In genomic region chr1:32220746-32221580, GRCh38 we compare ENCODE assay signal across 8 cellular contexts. TPM values are rescaled to one million over a fixed set of nuclear protein-coding genes. Genes with fewer than 3 reads are reported as not detected.
DNase-seq lines count a peak whose midpoint lies in the region; ATAC-seq and TF ChIP-seq lines count a peak whose summit lies in the region.

No MANE protein-coding gene starts in this region.

- POLR2A ChIA-PET in CD4-positive, alpha-beta T cell (lab: Charles Lee), result interaction anchor here (0.7 to 2.8 kb wide), 5 partner anchors 20 to 174 kb away, joined by 3 to 9 read pairs (median 4); partner anchors contain the start of gene BSDC1

- H3K9ac ChIP-seq in neural cell (ENCODE audit: low read length), result peak overlapping the region; percentile 89

- peaks cover 44% of the 10 kb centered on the region for H3K4me1 Mint-ChIP-seq in CD4-positive, alpha-beta T cell (ENCODE audit: low read depth)

- no peak for TF ChIP-seq EP300 in neural cell (conservative IDR thresholded peaks at IDR 0.05; ENCODE audit: poor library complexity, severe bottlenecking)

- peaks cover 22% of the 10 kb centered on the region for H3K79me2 ChIP-seq in neural cell (replicated peaks; ENCODE audit: insufficient read depth, low read length)

- peaks cover 61% of the 10 kb centered on the region for H3K36me3 Mint-ChIP-seq in CD4-positive, alpha-beta T cell (ENCODE audit: low read depth)

- H3K36me3 ChIP-seq in MG63, result peaks cover 54% of the 10 kb centered on the region
- H3K36me3 ChIP-seq in ectodermal cell (ENCODE audit: control insufficient read depth, insufficient read depth, low read length), result no peaks in the 10 kb centered on the region
- peaks cover 5% of the 10 kb centered on the region for H3K36me3 ChIP-seq in neural cell (ENCODE audit: insufficient read depth, low read length)

- H3F3A ChIP-seq in neural cell (ENCODE audit: insufficient read depth, low read length, poor library complexity, severe bottlenecking), result no peaks in the 10 kb centered on the region

- H3K4me3 ChIP-seq in MG63, result peak overlapping the region; percentile 98
- peak overlapping the region; percentile 83 for H3K4me3 ChIP-seq in ectodermal cell (ENCODE audit: insufficient read depth, low read depth, low read length)
- peak overlapping the region; percentile 80 for H3K4me3 ChIP-seq in neural cell (ENCODE audit: low read length)

- H3K9me3 Mint-ChIP-seq in CD4-positive, alpha-beta T cell, result no peaks in the 10 kb centered on the region

- H3K4me1 ChIP-seq in ectodermal cell (ENCODE audit: control insufficient read depth, insufficient read depth, low read length), result peaks cover 8% of the 10 kb centered on the region

- no peaks in the 10 kb centered on the region for H3K27me3 Mint-ChIP-seq in CD4-positive, alpha-beta T cell

- no peaks in the 10 kb centered on the region for H3K27me3 ChIP-seq in CD4-positive, alpha-beta T cell (ENCODE audit: control insufficient read depth, insufficient read depth, low read length)
- no peaks in the 10 kb centered on the region for H3K27me3 ChIP-seq in MG63
- H3K27me3 ChIP-seq in ectodermal cell (ENCODE audit: control insufficient read depth, insufficient read depth, low read length, poor library complexity, severe bottlenecking), result no peaks in the 10 kb centered on the region
- no peaks in the 10 kb centered on the region for H3K27me3 ChIP-seq in neural cell (ENCODE audit: insufficient read depth, low read depth, low read length)

- H3K27ac ChIP-seq in CD4-positive, alpha-beta T cell (ENCODE audit: low read depth, low read length), result no peak overlapping the region
- H3K27ac ChIP-seq in ectodermal cell (ENCODE audit: insufficient read depth, low read depth, low read length, poor library complexity, severe bottlenecking), result no peak overlapping the region
- H3K27ac ChIP-seq in neural cell (ENCODE audit: low read length), result peak overlapping the region; percentile 89

- peak overlapping the region; percentile 99 for H3K27ac Mint-ChIP-seq in CD4-positive, alpha-beta T cell

- no peak for TF ChIP-seq CTCF in CD4-positive, alpha-beta T cell (IDR thresholded peaks at IDR 0.05)
- no peak for TF ChIP-seq CTCF in neural cell (IDR thresholded peaks at IDR 0.05; ENCODE audit: poor library complexity, severe bottlenecking)

- WGBS in ectodermal cell, 2 experiments, result 93% methylated on average over 4 of the region's 4 CpGs

- no peak for TF ChIP-seq RAD21 in neural cell (conservative IDR thresholded peaks at IDR 0.05)

- H2AFZ ChIP-seq in neural cell (ENCODE audit: low read depth, low read length), result no peak overlapping the region

- intact Hi-C loops in CD4-positive, alpha-beta T cell (cut with DNase I, micrococcal nuclease), result loop anchor here in 1 of 2 experiments (2.0 to 10.0 kb wide), 2 partner anchors 40 to 54 kb away; no protein-coding TSS in a partner anchor

- DNase-seq in CD4-positive, alpha-beta T cell, result no peak
- DNase-seq in MG63 (no peak), Kasumi-1 (lab: John Stamatoyannopoulos, UW) (no peak), GM19238 (ENCODE audit: insufficient read length, low spot score) (no peak)
- DNase-seq in stimulated activated naive CD4-positive, alpha-beta T cell treated with Interleukin-2 at 50 U/mL for 16 hours (lab: John Stamatoyannopoulos, UW), result no peak

- peak overlapping the region; percentile 93 for H3K4me2 ChIP-seq in neural cell (ENCODE audit: low read length)

- CTCF ChIA-PET in CD4-positive, alpha-beta T cell (lab: Charles Lee), result interaction anchor here (1.3 kb wide), 1 partner anchor 69 kb away, joined by 3 read pairs; no protein-coding TSS in a partner anchor

- no peaks in the 10 kb centered on the region for H4K20me1 ChIP-seq in neural cell (ENCODE audit: insufficient read depth)

- ATAC-seq in CD4-positive, alpha-beta T cell (ENCODE audit: poor library complexity), result no peak
- no peak for ATAC-seq in HG02610 (IDR thresholded peaks at IDR 0.05; ENCODE audit: unreplicated experiment)

- H3K9me3 ChIP-seq in CD4-positive, alpha-beta T cell (ENCODE audit: control insufficient read depth, low read length), result no peaks in the 10 kb centered on the region
- H3K9me3 ChIP-seq in MG63, result no peaks in the 10 kb centered on the region
- H3K9me3 ChIP-seq in ectodermal cell (ENCODE audit: control insufficient read depth, low read length), result no peaks in the 10 kb centered on the region
- H3K9me3 ChIP-seq in neural cell (ENCODE audit: low read length), result no peaks in the 10 kb centered on the region

- H3K4me3 Mint-ChIP-seq in CD4-positive, alpha-beta T cell, result peak overlapping the region; percentile 99

- no peaks in the 10 kb centered on the region for H3K9me2 ChIP-seq in neural cell (ENCODE audit: insufficient read depth, low read length)

TF ChIP-seq in neural cell, 6 proteins besides CTCF, POLR2A, EP300 and RAD21:
- TF ChIP-seq EZH2 (IDR thresholded peaks at IDR 0.05; ENCODE audit: borderline replicate concordance, insufficient read depth, low read length, poor library complexity, severe bottlenecking), result no peak
- TF ChIP-seq MXI1 (conservative IDR thresholded peaks at IDR 0.05; ENCODE audit: poor library complexity, severe bottlenecking), result no peak
- TF ChIP-seq SMC3 (conservative IDR thresholded peaks at IDR 0.05; ENCODE audit: poor library complexity), result no peak
- TF ChIP-seq TAF1 (IDR thresholded peaks at IDR 0.05; ENCODE audit: low read depth), result no peak
- TF ChIP-seq, protein P1, sequence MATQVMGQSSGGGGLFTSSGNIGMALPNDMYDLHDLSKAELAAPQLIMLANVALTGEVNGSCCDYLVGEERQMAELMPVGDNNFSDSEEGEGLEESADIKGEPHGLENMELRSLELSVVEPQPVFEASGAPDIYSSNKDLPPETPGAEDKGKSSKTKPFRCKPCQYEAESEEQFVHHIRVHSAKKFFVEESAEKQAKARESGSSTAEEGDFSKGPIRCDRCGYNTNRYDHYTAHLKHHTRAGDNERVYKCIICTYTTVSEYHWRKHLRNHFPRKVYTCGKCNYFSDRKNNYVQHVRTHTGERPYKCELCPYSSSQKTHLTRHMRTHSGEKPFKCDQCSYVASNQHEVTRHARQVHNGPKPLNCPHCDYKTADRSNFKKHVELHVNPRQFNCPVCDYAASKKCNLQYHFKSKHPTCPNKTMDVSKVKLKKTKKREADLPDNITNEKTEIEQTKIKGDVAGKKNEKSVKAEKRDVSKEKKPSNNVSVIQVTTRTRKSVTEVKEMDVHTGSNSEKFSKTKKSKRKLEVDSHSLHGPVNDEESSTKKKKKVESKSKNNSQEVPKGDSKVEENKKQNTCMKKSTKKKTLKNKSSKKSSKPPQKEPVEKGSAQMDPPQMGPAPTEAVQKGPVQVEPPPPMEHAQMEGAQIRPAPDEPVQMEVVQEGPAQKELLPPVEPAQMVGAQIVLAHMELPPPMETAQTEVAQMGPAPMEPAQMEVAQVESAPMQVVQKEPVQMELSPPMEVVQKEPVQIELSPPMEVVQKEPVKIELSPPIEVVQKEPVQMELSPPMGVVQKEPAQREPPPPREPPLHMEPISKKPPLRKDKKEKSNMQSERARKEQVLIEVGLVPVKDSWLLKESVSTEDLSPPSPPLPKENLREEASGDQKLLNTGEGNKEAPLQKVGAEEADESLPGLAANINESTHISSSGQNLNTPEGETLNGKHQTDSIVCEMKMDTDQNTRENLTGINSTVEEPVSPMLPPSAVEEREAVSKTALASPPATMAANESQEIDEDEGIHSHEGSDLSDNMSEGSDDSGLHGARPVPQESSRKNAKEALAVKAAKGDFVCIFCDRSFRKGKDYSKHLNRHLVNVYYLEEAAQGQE (IDR thresholded peaks at IDR 0.05; ENCODE audit: borderline replicate concordance), result no peak
- no peak for TF ChIP-seq POLR2AphosphoS5 (IDR thresholded peaks at IDR 0.05)

RNA-seq across cellular contexts. Expression of gene TMEM234, which starts 1.2 kb away (rescaled TPM):
- 10 to 100 TPM; 11.5 to 12.8 TPM for total RNA-seq in CD4-positive, alpha-beta T cell
- 12.2 and 14.5 TPM in 2 replicates for total RNA-seq in MG63 (2014; rRNA removed; shearing (Covaris generic); ENCODE audit: low replicate concordance)
- polyA plus RNA-seq in ectodermal cell (2013, experiment 1 of 4), result 12.5 TPM
- polyA plus RNA-seq in ectodermal cell (2013, experiment 2 of 4), result 15.7 TPM
- polyA plus RNA-seq in ectodermal cell (2013, experiment 3 of 4), result 11.5 TPM
- polyA plus RNA-seq in ectodermal cell (2013, experiment 4 of 4), result 13.5 TPM
- 24.4 and 30.2 TPM in 2 replicates for polyA plus RNA-seq in neural cell
- polyA minus RNA-seq in neural cell, result 22.0 and 28.5 TPM in 2 replicates

RNA-seq across cellular contexts. Expression of gene EIF3I, which starts 1.2 kb away (rescaled TPM):
- 100 to 1,000 TPM; 103 to 110 TPM for total RNA-seq in CD4-positive, alpha-beta T cell
- total RNA-seq in MG63 (2014; rRNA removed; shearing (Covaris generic); ENCODE audit: low replicate concordance), result 515 and 870 TPM in 2 replicates
- polyA plus RNA-seq in ectodermal cell (2013, experiment 1 of 4), result 215 TPM
- polyA plus RNA-seq in ectodermal cell (2013, experiment 2 of 4), result 211 TPM
- polyA plus RNA-seq in ectodermal cell (2013, experiment 3 of 4), result 201 TPM
- 205 TPM for polyA plus RNA-seq in ectodermal cell (2013, experiment 4 of 4)
- 158 and 174 TPM in 2 replicates for polyA plus RNA-seq in neural cell
- polyA minus RNA-seq in neural cell, result 102 and 103 TPM in 2 replicates

RNA-seq across cellular contexts. Expression of gene DCDC2B, which starts 12.1 kb away (rescaled TPM):
- total RNA-seq in CD4-positive, alpha-beta T cell, result under 1 TPM in 1 of 2 experiments, not detected in 1; 0.14 TPM
- total RNA-seq in MG63 (2014; rRNA removed; shearing (Covaris generic); ENCODE audit: low replicate concordance), result not detected in 2 replicates
- not detected for polyA plus RNA-seq in ectodermal cell (2013, experiment 1 of 4)
- polyA plus RNA-seq in ectodermal cell (2013, experiment 2 of 4), result not detected
- polyA plus RNA-seq in ectodermal cell (2013, experiment 3 of 4), result not detected
- not detected for polyA plus RNA-seq in ectodermal cell (2013, experiment 4 of 4)
- not detected in 2 replicates for polyA plus RNA-seq in neural cell
- polyA minus RNA-seq in neural cell, result not detected in 2 replicates

RNA-seq across cellular contexts. Expression of gene IQCC, which starts 15.5 kb away (rescaled TPM):
- total RNA-seq in CD4-positive, alpha-beta T cell, result 1 to 10 TPM; 2.4 to 3.2 TPM
- total RNA-seq in MG63 (2014; rRNA removed; shearing (Covaris generic); ENCODE audit: low replicate concordance), result 1.4 and 3.8 TPM in 2 replicates
- 7.4 TPM for polyA plus RNA-seq in ectodermal cell (2013, experiment 1 of 4)
- 8.1 TPM for polyA plus RNA-seq in ectodermal cell (2013, experiment 2 of 4)
- polyA plus RNA-seq in ectodermal cell (2013, experiment 3 of 4), result 7.8 TPM
- polyA plus RNA-seq in ectodermal cell (2013, experiment 4 of 4), result 8.0 TPM
- 5.6 and 7.5 TPM in 2 replicates for polyA plus RNA-seq in neural cell
- polyA minus RNA-seq in neural cell, result 5.2 and 5.6 TPM in 2 replicates

RNA-seq across cellular contexts. Expression of gene CCDC28B, which starts 20.6 kb away (rescaled TPM):
- 1 to 10 TPM; 4.0 to 5.7 TPM for total RNA-seq in CD4-positive, alpha-beta T cell
- total RNA-seq in MG63 (2014; rRNA removed; shearing (Covaris generic); ENCODE audit: low replicate concordance), result 1.5 TPM in 1 of 2 replicates, not detected in the other
- polyA plus RNA-seq in ectodermal cell (2013, experiment 1 of 4), result 20.6 TPM
- 19.3 TPM for polyA plus RNA-seq in ectodermal cell (2013, experiment 2 of 4)
- polyA plus RNA-seq in ectodermal cell (2013, experiment 3 of 4), result 19.4 TPM
- 24.3 TPM for polyA plus RNA-seq in ectodermal cell (2013, experiment 4 of 4)
- 176 and 186 TPM in 2 replicates for polyA plus RNA-seq in neural cell
- polyA minus RNA-seq in neural cell, result 54.0 and 58.8 TPM in 2 replicates
